Comparison of ENCODE assay signal across 8 cellular contexts in genomic region chr6:25404693-25405169, GRCh38.
DNase-seq lines count a peak whose midpoint lies in the region; ATAC-seq and TF ChIP-seq lines count a peak whose summit lies in the region.
"Had no signal": no experiment of that assay in that cellular context is flagged by ENCODE, and none has a peak within 500 bp of the region (broad histone marks: within the 10 kb centered on the region; RNA-seq: fewer than 3 reads in every experiment).

No MANE protein-coding gene starts in this region.

- H3K36me3 Mint-ChIP-seq in stimulated activated memory B cell treated with anti-CD40 and anti-IgM and Interleukin-4, amounts not matched to agents 10 μg/mL and 1 μg/mL and 100 μg/mL, for 72 hours, result no peaks in the 10 kb centered on the region
- no peaks in the 10 kb centered on the region for H3K36me3 Mint-ChIP-seq in type B pancreatic cell

- no peaks in the 10 kb centered on the region for H3K4me1 Mint-ChIP-seq in stimulated activated memory B cell treated with anti-CD40 and anti-IgM and Interleukin-4, amounts not matched to agents 10 μg/mL and 1 μg/mL and 100 μg/mL, for 72 hours
- no peaks in the 10 kb centered on the region for H3K4me1 Mint-ChIP-seq in type B pancreatic cell (ENCODE audit: unreplicated experiment)

- DNase-seq in T-helper 1 cell (peak in 3 of 5 donors; percentile 3 to 74 (median 13)), type B pancreatic cell (ENCODE audit: extremely low spot score, unreplicated experiment) (no peak), SHP77 treated with DMSO at 0.1 percent for 48 hours (lab: John Stamatoyannopoulos, UW) (no peak)
- DNase-seq in effector CD4-positive, alpha-beta T cell, result peak; percentile 12
- DNase-seq: heart right ventricle had no signal

- TF ChIP-seq CTCF in type B pancreatic cell (conservative IDR thresholded peaks at IDR 0.05), result no peak

- no peak overlapping the region for H3K4me3 Mint-ChIP-seq in stimulated activated memory B cell treated with anti-CD40 and anti-IgM and Interleukin-4, amounts not matched to agents 10 μg/mL and 1 μg/mL and 100 μg/mL, for 72 hours
- no peak overlapping the region for H3K4me3 Mint-ChIP-seq in type B pancreatic cell

- no peaks in the 10 kb centered on the region for H3K27me3 Mint-ChIP-seq in stimulated activated memory B cell treated with anti-CD40 and anti-IgM and Interleukin-4, amounts not matched to agents 10 μg/mL and 1 μg/mL and 100 μg/mL, for 72 hours
- H3K27me3 Mint-ChIP-seq in type B pancreatic cell, result no peaks in the 10 kb centered on the region

- peak; percentile 16 for TF ChIP-seq POLR2A in GM19099 (IDR thresholded peaks at IDR 0.05; ENCODE audit: extremely low read depth, insufficient read length, low read depth)

- no peak overlapping the region for H3K27ac Mint-ChIP-seq in stimulated activated memory B cell treated with anti-CD40 and anti-IgM and Interleukin-4, amounts not matched to agents 10 μg/mL and 1 μg/mL and 100 μg/mL, for 72 hours
- no peak overlapping the region for H3K27ac Mint-ChIP-seq in type B pancreatic cell

- ATAC-seq in HG02981 (IDR thresholded peaks at IDR 0.05; ENCODE audit: unreplicated experiment), result peak; percentile 93
- peak; percentile 96 for ATAC-seq in stimulated activated memory B cell treated with anti-CD40 and anti-IgM and Interleukin-4, amounts not matched to agents 10 μg/mL and 1 μg/mL and 100 μg/mL, for 72 hours

- H3K9me3 Mint-ChIP-seq in stimulated activated memory B cell treated with anti-CD40 and anti-IgM and Interleukin-4, amounts not matched to agents 10 μg/mL and 1 μg/mL and 100 μg/mL, for 72 hours, result no peaks in the 10 kb centered on the region
- no peaks in the 10 kb centered on the region for H3K9me3 Mint-ChIP-seq in type B pancreatic cell

Comparison
In these comparisons a context has a peak if more than half of its experiments do, and no peak if none do; other contexts are left out.
1. DNase-seq: peak in T-helper 1 cell (3 of 5) and effector CD4-positive, alpha-beta T cell (single experiment); none in type B pancreatic cell (single experiment) and SHP77 treated with DMSO at 0.1 percent for 48 hours (single experiment).